ENCODE assay signal across 1 cellular context in genomic region chr1:1307908-1308755, GRCh38.
TF ChIP-seq lines count a peak whose summit lies in the region.

ACAP3 (minus strand) TSS chr1:1307930; CDS start chr1:1307815, 115 bp downstream.
PUSL1 (plus strand) TSS chr1:1308597; CDS start chr1:1308644, 47 bp downstream.

TF ChIP-seq in K562, 482 proteins besides CTCF, POLR2A, EP300 and RAD21 (continued from another document and continues in another):
- peak; percentile 61; the same call in 1 of the 2 replicates for TF ChIP-seq IRF9 (tag; IDR thresholded peaks at IDR 0.05)
- no peak for TF ChIP-seq HEY1 (CRISPR knock-in tag; IDR thresholded peaks at IDR 0.05; ENCODE audit: borderline replicate concordance)
- no peak for TF ChIP-seq CUX1 (CRISPR knock-in tag; IDR thresholded peaks at IDR 0.05)
- no peak for TF ChIP-seq TCF15 (CRISPR knock-in tag; IDR thresholded peaks at IDR 0.05)
- TF ChIP-seq ZNF695 (CRISPR knock-in tag; IDR thresholded peaks at IDR 0.05), result no peak
- TF ChIP-seq ZFX (CRISPR knock-in tag; IDR thresholded peaks at IDR 0.05), result peak; percentile 66
- no peak for TF ChIP-seq ZNF398 (CRISPR knock-in tag; IDR thresholded peaks at IDR 0.05)
- TF ChIP-seq SRSF7 (optimal IDR thresholded peaks at IDR 0.05; ENCODE audit: low read depth, low read length), result no peak
- TF ChIP-seq ZNF277 (CRISPR knock-in tag; IDR thresholded peaks at IDR 0.05; ENCODE audit: borderline replicate concordance), result no peak
- TF ChIP-seq ZNF143 (CRISPR knock-in tag; IDR thresholded peaks at IDR 0.05), result no peak
- TF ChIP-seq, protein P1, sequence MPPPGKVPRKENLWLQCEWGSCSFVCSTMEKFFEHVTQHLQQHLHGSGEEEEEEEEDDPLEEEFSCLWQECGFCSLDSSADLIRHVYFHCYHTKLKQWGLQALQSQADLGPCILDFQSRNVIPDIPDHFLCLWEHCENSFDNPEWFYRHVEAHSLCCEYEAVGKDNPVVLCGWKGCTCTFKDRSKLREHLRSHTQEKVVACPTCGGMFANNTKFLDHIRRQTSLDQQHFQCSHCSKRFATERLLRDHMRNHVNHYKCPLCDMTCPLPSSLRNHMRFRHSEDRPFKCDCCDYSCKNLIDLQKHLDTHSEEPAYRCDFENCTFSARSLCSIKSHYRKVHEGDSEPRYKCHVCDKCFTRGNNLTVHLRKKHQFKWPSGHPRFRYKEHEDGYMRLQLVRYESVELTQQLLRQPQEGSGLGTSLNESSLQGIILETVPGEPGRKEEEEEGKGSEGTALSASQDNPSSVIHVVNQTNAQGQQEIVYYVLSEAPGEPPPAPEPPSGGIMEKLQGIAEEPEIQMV (tag; conservative IDR thresholded peaks at IDR 0.05; ENCODE audit: low read depth), result no peak
- no peak for TF ChIP-seq ZFP1 (CRISPR knock-in tag; IDR thresholded peaks at IDR 0.05)
- peak; percentile 63; the same call in 1 of the 2 replicates for TF ChIP-seq FOSL1 (tag; conservative IDR thresholded peaks at IDR 0.05)
- TF ChIP-seq, protein P2, sequence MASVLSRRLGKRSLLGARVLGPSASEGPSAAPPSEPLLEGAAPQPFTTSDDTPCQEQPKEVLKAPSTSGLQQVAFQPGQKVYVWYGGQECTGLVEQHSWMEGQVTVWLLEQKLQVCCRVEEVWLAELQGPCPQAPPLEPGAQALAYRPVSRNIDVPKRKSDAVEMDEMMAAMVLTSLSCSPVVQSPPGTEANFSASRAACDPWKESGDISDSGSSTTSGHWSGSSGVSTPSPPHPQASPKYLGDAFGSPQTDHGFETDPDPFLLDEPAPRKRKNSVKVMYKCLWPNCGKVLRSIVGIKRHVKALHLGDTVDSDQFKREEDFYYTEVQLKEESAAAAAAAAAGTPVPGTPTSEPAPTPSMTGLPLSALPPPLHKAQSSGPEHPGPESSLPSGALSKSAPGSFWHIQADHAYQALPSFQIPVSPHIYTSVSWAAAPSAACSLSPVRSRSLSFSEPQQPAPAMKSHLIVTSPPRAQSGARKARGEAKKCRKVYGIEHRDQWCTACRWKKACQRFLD (CRISPR knock-in tag; IDR thresholded peaks at IDR 0.05), result peak; percentile 86
- no peak for TF ChIP-seq PHTF2 (CRISPR knock-in tag; IDR thresholded peaks at IDR 0.05)
- TF ChIP-seq ARHGAP35 (IDR thresholded peaks at IDR 0.05; ENCODE audit: partially characterized antibody), result no peak
- TF ChIP-seq PRPF4 (IDR thresholded peaks at IDR 0.05; ENCODE audit: insufficient read depth, low read depth, low read length, poor library complexity, severe bottlenecking), result peak; percentile 15
- TF ChIP-seq ETV5 (CRISPR knock-in tag; IDR thresholded peaks at IDR 0.05; ENCODE audit: low read depth), result peak; percentile 99
- peak; percentile 74; the same call in 1 of the 2 replicates for TF ChIP-seq CGGBP1 (CRISPR knock-in tag; IDR thresholded peaks at IDR 0.05)
- no peak; the same call in 1 of the 2 replicates for TF ChIP-seq KAT7 (CRISPR knock-in tag; IDR thresholded peaks at IDR 0.05; ENCODE audit: borderline replicate concordance)
- TF ChIP-seq CBFA2T2 (conservative IDR thresholded peaks at IDR 0.05), result no peak
- TF ChIP-seq NR2C2 (CRISPR knock-in tag; IDR thresholded peaks at IDR 0.05), result no peak
- peak; percentile 69; the same call in 1 of the 2 replicates for TF ChIP-seq NR2C2 (tag; IDR thresholded peaks at IDR 0.05)
- peak; percentile 58 for TF ChIP-seq GMEB1 (CRISPR knock-in tag; IDR thresholded peaks at IDR 0.05)
- TF ChIP-seq ZKSCAN1 (IDR thresholded peaks at IDR 0.05; ENCODE audit: low read depth, low read length), result no peak
- TF ChIP-seq TAL1 (IDR thresholded peaks at IDR 0.05), result no peak
- TF ChIP-seq FOXJ2 (tag; IDR thresholded peaks at IDR 0.05), result no peak
- peak; percentile 63; the same call in 1 of the 2 replicates for TF ChIP-seq TFAP4 (CRISPR knock-in tag; IDR thresholded peaks at IDR 0.05; ENCODE audit: borderline replicate concordance)
- TF ChIP-seq TARDBP (IDR thresholded peaks at IDR 0.05), result peak; percentile 77
- TF ChIP-seq NELFE (IDR thresholded peaks at IDR 0.05; ENCODE audit: insufficient read depth, insufficient read length), result no peak
- no peak for TF ChIP-seq ZNF354B (CRISPR knock-in tag; IDR thresholded peaks at IDR 0.05)
- no peak for TF ChIP-seq SAFB2 (IDR thresholded peaks at IDR 0.05; ENCODE audit: borderline replicate concordance, low read depth, low read length, severe bottlenecking)
- TF ChIP-seq SRSF9 (IDR thresholded peaks at IDR 0.05; ENCODE audit: borderline replicate concordance, low read depth, low read length), result no peak
- no peak for TF ChIP-seq ZNF436 (CRISPR knock-in tag; IDR thresholded peaks at IDR 0.05)
- no peak; the same call in 1 of the 2 replicates for TF ChIP-seq MBD2 (IDR thresholded peaks at IDR 0.05; ENCODE audit: borderline replicate concordance, low read depth)
- no peak for TF ChIP-seq ADNP (tag; IDR thresholded peaks at IDR 0.05)
- TF ChIP-seq, protein P3, sequence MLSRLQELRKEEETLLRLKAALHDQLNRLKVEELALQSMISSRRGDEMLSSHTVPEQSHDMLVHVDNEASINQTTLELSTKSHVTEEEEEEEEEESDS (CRISPR knock-in tag; IDR thresholded peaks at IDR 0.05), result no peak
- no peak for TF ChIP-seq DDX20 (tag; IDR thresholded peaks at IDR 0.05; ENCODE audit: low read depth)
- TF ChIP-seq HNRNPUL1 (IDR thresholded peaks at IDR 0.05; ENCODE audit: low read length), result no peak
- TF ChIP-seq ATF1 (CRISPR knock-in tag; IDR thresholded peaks at IDR 0.05), result peak; percentile 53
- peak; percentile 91 for TF ChIP-seq ATF1 (tag; IDR thresholded peaks at IDR 0.05)
- TF ChIP-seq BRF2 (IDR thresholded peaks at IDR 0.05; ENCODE audit: borderline replicate concordance, insufficient read depth, insufficient read length), result no peak
- no peak for TF ChIP-seq PHF21A (IDR thresholded peaks at IDR 0.05; ENCODE audit: borderline replicate concordance, low read depth)
- TF ChIP-seq OTX1 (CRISPR knock-in tag; IDR thresholded peaks at IDR 0.05), result no peak
- no peak for TF ChIP-seq STAT5A (IDR thresholded peaks at IDR 0.05; ENCODE audit: borderline replicate concordance, low read length)
- TF ChIP-seq ILK (tag; IDR thresholded peaks at IDR 0.05; ENCODE audit: borderline replicate concordance, low read depth), result no peak
- TF ChIP-seq MEF2A (IDR thresholded peaks at IDR 0.05; ENCODE audit: control insufficient read depth, low read depth, low read length), result no peak
